Comparison of ENCODE assay signal across 12 cellular contexts in genomic region chr1:84166797-84167196, GRCh38. TPM values are rescaled to one million over a fixed set of nuclear protein-coding genes. Genes with fewer than 3 reads are reported as not detected.
DNase-seq lines count a peak whose midpoint lies in the region; ATAC-seq lines count a peak whose summit lies in the region.
"Had no signal": no experiment of that assay in that cellular context is flagged by ENCODE, and none has a peak within 500 bp of the region (broad histone marks: within the 10 kb centered on the region; RNA-seq: fewer than 3 reads in every experiment).

No MANE protein-coding gene starts in this region.

- ATAC-seq in GM18502 (IDR thresholded peaks at IDR 0.05; ENCODE audit: poor library complexity, unreplicated experiment) (peak; percentile 86), GM21360 (IDR thresholded peaks at IDR 0.05; ENCODE audit: unreplicated experiment) (peak; percentile 62), HG03103 (IDR thresholded peaks at IDR 0.05; ENCODE audit: low read depth, unreplicated experiment) (peak; percentile 83), aorta (ENCODE audit: low FRiP score) (no peak)
- peak; percentile 64 for ATAC-seq in activated naive CD8-positive, alpha-beta T cell treated with anti-CD3 and anti-CD28 coated beads, Interleukin-2, amount 50 U/mL, for 24 hours

- no peaks in the 10 kb centered on the region for H3K4me1 ChIP-seq in aorta (ENCODE audit: control insufficient read depth in 1 of 2, insufficient read depth in 2 of 2, low read length in 2 of 2)

- no peaks in the 10 kb centered on the region for H3K27me3 Mint-ChIP-seq in activated naive CD8-positive, alpha-beta T cell treated with anti-CD3 and anti-CD28 coated beads, Interleukin-2, amount 50 U/mL, for 24 hours

- H3K27me3 ChIP-seq in aorta (ENCODE audit: control insufficient read depth in 1 of 2, insufficient read depth in 2 of 2, low read length in 1 of 2), result no peaks in the 10 kb centered on the region
- H3K27me3 ChIP-seq: esophagus squamous epithelium had no signal

- no peaks in the 10 kb centered on the region for H3K9me3 Mint-ChIP-seq in activated naive CD8-positive, alpha-beta T cell treated with anti-CD3 and anti-CD28 coated beads, Interleukin-2, amount 50 U/mL, for 24 hours

- H3K36me3 ChIP-seq in aorta (ENCODE audit: control insufficient read depth in 1 of 2, insufficient read depth in 2 of 2, low read length in 1 of 2), result no peaks in the 10 kb centered on the region
- H3K36me3 ChIP-seq: esophagus squamous epithelium had no signal

- intact Hi-C loops in aorta (cut with DNase I), result no loop called here

- H3K4me3 ChIP-seq in aorta (ENCODE audit: low read length in 2 of 2), result no peak overlapping the region
- H3K4me3 ChIP-seq: esophagus squamous epithelium, lung, skin epidermis had no signal

- H3K27ac ChIP-seq in aorta (ENCODE audit: low read depth in 1 of 2, low read length in 2 of 2), result no peak overlapping the region
- H3K27ac ChIP-seq: esophagus squamous epithelium, skin epidermis had no signal

- WGBS in aorta, 2 donors, result 91 to 94% methylated on average over 1 of the region's 1 CpG

- H3K4me1 Mint-ChIP-seq in activated naive CD8-positive, alpha-beta T cell treated with anti-CD3 and anti-CD28 coated beads, Interleukin-2, amount 50 U/mL, for 24 hours, result peaks cover 80% of the 10 kb centered on the region

- H3K36me3 Mint-ChIP-seq in activated naive CD8-positive, alpha-beta T cell treated with anti-CD3 and anti-CD28 coated beads, Interleukin-2, amount 50 U/mL, for 24 hours (ENCODE audit: low read depth), result no peaks in the 10 kb centered on the region

- H3K27ac Mint-ChIP-seq in activated naive CD8-positive, alpha-beta T cell treated with anti-CD3 and anti-CD28 coated beads, Interleukin-2, amount 50 U/mL, for 24 hours, result peak overlapping the region; percentile 29

- peak overlapping the region; percentile 45 for H3K4me3 Mint-ChIP-seq in activated naive CD8-positive, alpha-beta T cell treated with anti-CD3 and anti-CD28 coated beads, Interleukin-2, amount 50 U/mL, for 24 hours

- H3K9me3 ChIP-seq in aorta (ENCODE audit: control insufficient read depth, low read length), result no peaks in the 10 kb centered on the region
- H3K9me3 ChIP-seq: esophagus squamous epithelium had no signal

- DNase-seq in activated naive CD8-positive, alpha-beta T cell treated with anti-CD3 and anti-CD28 coated beads, Interleukin-2, amount 50 U/mL, for 24 hours, result no peak
- no peak for DNase-seq in NCI-H526 treated with DMSO at 0.1 percent for 48 hours (lab: John Stamatoyannopoulos, UW)
- no peak for DNase-seq in NCI-H2081 treated with DMSO at 0.1 percent for 48 hours (lab: John Stamatoyannopoulos, UW)
- no peak for DNase-seq in NCI-H2227 treated with DMSO at 0.1 percent for 48 hours (lab: John Stamatoyannopoulos, UW)
- no peak for DNase-seq in aorta
- DNase-seq: activated gamma-delta T cell treated with Interleukin-2 at 50 U/mL for 16 hours, esophagus squamous epithelium had no signal

RNA-seq across cellular contexts. Expression of gene PRKACB, which starts 22.7 kb away (rescaled TPM):
- 10 to 100 TPM; 46.6 to 51.5 TPM for total RNA-seq in aorta
- polyA plus RNA-seq in aorta, result 10 to 100 TPM; 14.1 to 27.5 TPM
